Comparison of ENCODE assay signal across 11 cellular contexts in genomic region chr1:76294470-76295194, GRCh38.
DNase-seq lines count a peak whose midpoint lies in the region; ATAC-seq and TF ChIP-seq lines count a peak whose summit lies in the region.
"Had no signal": no experiment of that assay in that cellular context is flagged by ENCODE, and none has a peak within 500 bp of the region (broad histone marks: within the 10 kb centered on the region; RNA-seq: fewer than 3 reads in every experiment).

No MANE protein-coding gene starts in this region.

- no peaks in the 10 kb centered on the region for H3K9me3 ChIP-seq in adrenal gland (replicated peaks in 1 of 3)
- H3K9me3 ChIP-seq in GM23248 (ENCODE audit: low read depth), result no peaks in the 10 kb centered on the region
- no peaks in the 10 kb centered on the region for H3K9me3 ChIP-seq in MG63

- H4K20me1 ChIP-seq in GM23248 (ENCODE audit: insufficient read depth), result no peaks in the 10 kb centered on the region

- intact Hi-C loops in adrenal gland (cut with DNase I), result no loop called here

- in situ Hi-C loops in GM23248 (cut with MboI), result no loop called here

- no peaks in the 10 kb centered on the region for H3K36me3 Mint-ChIP-seq in WTC11

- H3F3A ChIP-seq in GM23248 (ENCODE audit: insufficient read depth), result no peaks in the 10 kb centered on the region

- no peak overlapping the region for H2AFZ ChIP-seq in GM23248

- H3K4me1 Mint-ChIP-seq in WTC11, result peaks cover 78% of the 10 kb centered on the region

- no peaks in the 10 kb centered on the region for H3K79me2 ChIP-seq in GM23248 (ENCODE audit: insufficient read depth)

- DNase-seq in GM10248 (ENCODE audit: extremely low spot score) (peak; percentile 15), WTC11 (ENCODE audit: low spot score) (no peak), adrenal gland (no peak), DMS114 treated with DMSO at 0.1 percent for 48 hours (lab: John Stamatoyannopoulos, UW; ENCODE audit: unreplicated experiment) (no peak), GM23248 (no peak), MG63 (no peak)
- DNase-seq: cerebellar nuclear complex, mesendoderm had no signal

- no peaks in the 10 kb centered on the region for H3K27me3 ChIP-seq in adrenal gland
- peaks cover 6% of the 10 kb centered on the region; the same call in 1 of the 2 replicates for H3K27me3 ChIP-seq in GM23248 (replicated peaks; ENCODE audit: insufficient read depth)
- H3K27me3 ChIP-seq in MG63, result no peaks in the 10 kb centered on the region; the same call in 1 of the 2 replicates

- H3K4me1 ChIP-seq in adrenal gland (replicated peaks in 1 of 2) (no peaks in the 10 kb centered on the region), GM23248 (ENCODE audit: insufficient read depth) (no peaks in the 10 kb centered on the region)

- H3K27ac Mint-ChIP-seq in WTC11, result peak overlapping the region; percentile 15; the same call in 1 of the 2 replicates

- H3K9ac ChIP-seq in GM23248, result no peak overlapping the region

- POLR2A ChIA-PET in GM10248 (lab: Yijun Ruan, JAX), result interaction anchor here (0.7 kb wide), 1 partner anchor 102 kb away, joined by 3 read pairs; no protein-coding TSS in a partner anchor
- POLR2A ChIA-PET in WTC11 (lab: Charles Lee), result no interaction called here

- H3K4me3 ChIP-seq in adrenal gland (no peak overlapping the region), GM23248 (no peak overlapping the region), MG63 (no peak overlapping the region)

- H3K9me3 Mint-ChIP-seq in WTC11, result 0 out of 2 replicates have a peak, but pooled peaks cover 5% of the 10 kb centered on the region

- H3K36me3 ChIP-seq in adrenal gland (replicated peaks in 1 of 2), result no peaks in the 10 kb centered on the region
- H3K36me3 ChIP-seq in GM23248 (ENCODE audit: low read depth), result no peaks in the 10 kb centered on the region
- no peaks in the 10 kb centered on the region for H3K36me3 ChIP-seq in MG63

- TF ChIP-seq POLR2A in adrenal gland (IDR thresholded peaks at IDR 0.05), result no peak

- TF ChIP-seq CTCF in GM10248 (IDR thresholded peaks at IDR 0.05; ENCODE audit: control extremely low read depth, extremely low read depth, low read depth, missing control alignments) (no peak), WTC11 (IDR thresholded peaks at IDR 0.05) (no peak), adrenal gland (IDR thresholded peaks at IDR 0.05) (no peak)

- 42 to 52% (median 49%) methylated on average over 5 of the region's 5 CpGs for WGBS in adrenal gland, 4 donors
- WGBS in GM23248 (ENCODE audit: low coverage in 1 of 2, low lambda C conversion rate in 2 of 2, missing lambda C conversion rate in 2 of 2), 2 experiments, result 64 to 65% methylated on average over 5 of the region's 5 CpGs

- H3K27ac ChIP-seq in adrenal gland (no peak overlapping the region), GM23248 (no peak overlapping the region)

- no peak overlapping the region for H3K4me2 ChIP-seq in GM23248 (ENCODE audit: unreplicated experiment)

- H3K4me3 Mint-ChIP-seq in WTC11, result no peak overlapping the region

- no peaks in the 10 kb centered on the region for H3K27me3 Mint-ChIP-seq in WTC11 (ENCODE audit: low read depth)

- ATAC-seq in GM19395 (IDR thresholded peaks at IDR 0.05; ENCODE audit: unreplicated experiment), result peak; percentile 81
- peak; percentile 76 for ATAC-seq in HG03097 (IDR thresholded peaks at IDR 0.05; ENCODE audit: low FRiP score, unreplicated experiment)
- peak; percentile 43 for ATAC-seq in WTC11
- ATAC-seq: Panc1 had no signal

- H3K9me2 ChIP-seq in GM23248 (ENCODE audit: insufficient read depth), result no peaks in the 10 kb centered on the region

- CTCF ChIA-PET in GM10248 (lab: Yijun Ruan, JAX), result no interaction called here
- CTCF ChIA-PET in WTC11 (lab: Charles Lee), result interaction anchor here (1.4 kb wide), 1 partner anchor 140 kb away, joined by 4 read pairs; no protein-coding TSS in a partner anchor

TF ChIP-seq in WTC11, 78 proteins besides CTCF, POLR2A, EP300 and RAD21:
- TF ChIP-seq USF2 (CRISPR knock-in tag; IDR thresholded peaks at IDR 0.05), result no peak
- no peak for TF ChIP-seq NR1H2 (CRISPR knock-in tag; IDR thresholded peaks at IDR 0.05)
- no peak for TF ChIP-seq JUN (CRISPR knock-in tag; IDR thresholded peaks at IDR 0.05)
- TF ChIP-seq NR2C2 (CRISPR knock-in tag; IDR thresholded peaks at IDR 0.05), result no peak
- no peak for TF ChIP-seq JAZF1 (CRISPR knock-in tag; IDR thresholded peaks at IDR 0.05)
- TF ChIP-seq GTF2I (CRISPR knock-in tag; conservative IDR thresholded peaks at IDR 0.05), result no peak
- TF ChIP-seq ESRRA (CRISPR knock-in tag; IDR thresholded peaks at IDR 0.05; ENCODE audit: borderline replicate concordance), result no peak
- TF ChIP-seq FOXJ3 (CRISPR knock-in tag; IDR thresholded peaks at IDR 0.05; ENCODE audit: borderline replicate concordance), result no peak
- TF ChIP-seq, protein P1, sequence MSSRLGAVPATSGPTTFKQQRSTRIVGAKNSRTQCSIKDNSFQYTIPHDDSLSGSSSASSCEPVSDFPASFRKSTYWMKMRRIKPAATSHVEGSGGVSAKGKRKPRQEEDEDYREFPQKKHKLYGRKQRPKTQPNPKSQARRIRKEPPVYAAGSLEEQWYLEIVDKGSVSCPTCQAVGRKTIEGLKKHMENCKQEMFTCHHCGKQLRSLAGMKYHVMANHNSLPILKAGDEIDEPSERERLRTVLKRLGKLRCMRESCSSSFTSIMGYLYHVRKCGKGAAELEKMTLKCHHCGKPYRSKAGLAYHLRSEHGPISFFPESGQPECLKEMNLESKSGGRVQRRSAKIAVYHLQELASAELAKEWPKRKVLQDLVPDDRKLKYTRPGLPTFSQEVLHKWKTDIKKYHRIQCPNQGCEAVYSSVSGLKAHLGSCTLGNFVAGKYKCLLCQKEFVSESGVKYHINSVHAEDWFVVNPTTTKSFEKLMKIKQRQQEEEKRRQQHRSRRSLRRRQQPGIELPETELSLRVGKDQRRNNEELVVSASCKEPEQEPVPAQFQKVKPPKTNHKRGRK (CRISPR knock-in tag; IDR thresholded peaks at IDR 0.05; ENCODE audit: borderline replicate concordance), result no peak
- no peak for TF ChIP-seq FOXP4 (CRISPR knock-in tag; IDR thresholded peaks at IDR 0.05)
- TF ChIP-seq NFE2L1 (CRISPR knock-in tag; IDR thresholded peaks at IDR 0.05), result no peak
